ENCODE assay signal across 21 cellular contexts in the genomic region with DNA sequence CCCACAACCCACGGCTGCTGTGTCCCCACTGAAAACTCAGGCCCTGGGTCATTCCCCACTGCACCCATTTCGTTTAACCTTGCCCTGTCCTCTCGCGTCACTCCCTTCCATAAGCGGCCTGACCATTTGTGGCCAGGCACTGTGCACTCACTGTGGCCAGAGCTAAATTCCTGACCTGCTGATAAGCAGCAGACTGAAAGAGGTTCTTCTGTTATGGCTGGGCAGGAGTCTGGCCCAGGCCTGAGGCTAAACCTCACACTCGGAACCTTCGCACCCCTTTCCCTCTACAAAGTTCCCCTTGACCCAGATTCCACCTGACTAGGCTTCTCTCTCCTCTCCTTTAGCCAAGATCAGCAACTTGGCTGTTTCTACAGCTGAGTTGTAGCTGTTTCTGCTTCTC.
A peak's percentile ranks its signal among the peaks of the same experiment; 100 is the strongest.
DNase-seq lines count a peak whose midpoint lies in the region; ATAC-seq and TF ChIP-seq lines count a peak whose summit lies in the region.
"Had no signal": no experiment of that assay in that cellular context is flagged by ENCODE, and none has a peak within 500 bp of the region (broad histone marks: within the 10 kb centered on the region; RNA-seq: fewer than 3 reads in every experiment).

No MANE protein-coding gene starts in this region.

- no peaks in the 10 kb centered on the region for H3K27me3 Mint-ChIP-seq in activated CD8-positive, alpha-beta memory T cell treated with anti-CD3 and anti-CD28 coated beads, Interleukin-2, amount 10 ng/mL, durations not matched to agents 7 days and 5 days
- peaks cover 5% of the 10 kb centered on the region for H3K27me3 Mint-ChIP-seq in H9 (ENCODE audit: low read depth)
- H3K27me3 Mint-ChIP-seq in neural progenitor cell (ENCODE audit: insufficient read depth, low read depth) = peaks cover 3% of the 10 kb centered on the region
- H3K27me3 Mint-ChIP-seq: CD8-positive, alpha-beta memory T cell had no signal

- H3K23me2 ChIP-seq in H9 (ENCODE audit: insufficient read length, low read depth, low read length, poor library complexity, severe bottlenecking) = no peaks in the 10 kb centered on the region

- H3K9me3 ChIP-seq in H9 (ENCODE audit: control insufficient read depth, low read depth, low read length) (no peaks in the 10 kb centered on the region), esophagus muscularis mucosa (no peaks in the 10 kb centered on the region), neural progenitor cell (ENCODE audit: low read depth) (no peaks in the 10 kb centered on the region)
- H3K9me3 ChIP-seq: Peyer's patch, SJSA1 had no signal

- H3K4me3 ChIP-seq in esophagus muscularis mucosa (no peak overlapping the region), neural progenitor cell (no peak overlapping the region)
- H3K4me3 ChIP-seq: Peyer's patch, SJSA1 had no signal

- no peak for TF ChIP-seq EP300 in esophagus muscularis mucosa (IDR thresholded peaks at IDR 0.05)

- H2AK5ac ChIP-seq in H9 (ENCODE audit: insufficient read length, low read length) = no peak overlapping the region

- no peaks in the 10 kb centered on the region for H3K79me2 ChIP-seq in H9 (ENCODE audit: insufficient read depth, low read length)
- H3K79me2 ChIP-seq in neural progenitor cell (ENCODE audit: low read depth) = no peaks in the 10 kb centered on the region

- no peak overlapping the region for H3K18ac ChIP-seq in H9 (ENCODE audit: insufficient read length, low read depth, low read length)

- no peaks in the 10 kb centered on the region for H3K27me3 ChIP-seq in H9 (ENCODE audit: insufficient read depth, low read length)
- H3K27me3 ChIP-seq in esophagus muscularis mucosa = no peaks in the 10 kb centered on the region
- no peaks in the 10 kb centered on the region for H3K27me3 ChIP-seq in neural progenitor cell
- H3K27me3 ChIP-seq: Peyer's patch, SJSA1 had no signal

- no peaks in the 10 kb centered on the region for H3K36me3 ChIP-seq in esophagus muscularis mucosa
- no peaks in the 10 kb centered on the region for H3K36me3 ChIP-seq in neural progenitor cell
- H3K36me3 ChIP-seq: Peyer's patch, SJSA1 had no signal

- H3T11ph ChIP-seq in H9 (ENCODE audit: low read length) = no peak overlapping the region

- no peak overlapping the region for H2BK20ac ChIP-seq in H9 (ENCODE audit: low read depth, low read length, poor library complexity, severe bottlenecking)

- H2AFZ ChIP-seq in H9 (ENCODE audit: low read length) (no peak overlapping the region), neural progenitor cell (replicated peaks) (no peak overlapping the region)

- no peaks in the 10 kb centered on the region for H3F3A ChIP-seq in neural progenitor cell (ENCODE audit: low read depth)

- H4K20me1 ChIP-seq in H9 (ENCODE audit: control insufficient read depth, insufficient read depth, insufficient read length) (no peaks in the 10 kb centered on the region), neural progenitor cell (ENCODE audit: low read depth) (no peaks in the 10 kb centered on the region)

- WGBS in H9 (ENCODE audit: extremely low coverage, insufficient read length, low lambda C conversion rate) = no CpG with 5 or more reads among the region's 7 CpGs
- WGBS in esophagus muscularis mucosa = 74% methylated on average over 7 of the region's 7 CpGs

- CTCF ChIA-PET in activated CD8-positive, alpha-beta memory T cell treated with anti-CD3 and anti-CD28 coated beads, Interleukin-2, amount 10 ng/mL, durations not matched to agents 7 days and 5 days (lab: Charles Lee) = no interaction called here

- H3K27ac ChIP-seq in H9 (ENCODE audit: insufficient read length, low read depth, low read length) (no peak overlapping the region), esophagus muscularis mucosa (replicated peaks in 1 of 4) (no peak overlapping the region), neural progenitor cell (no peak overlapping the region)
- H3K27ac ChIP-seq: C4-2B, KMS-11, Peyer's patch, SJSA1 had no signal

- no peak overlapping the region for H2BK5ac ChIP-seq in H9 (ENCODE audit: insufficient read length, low read length)

- H3K14ac ChIP-seq in H9 (ENCODE audit: insufficient read depth, low read length) = no peak overlapping the region

- no peak overlapping the region for H3K23ac ChIP-seq in H9 (ENCODE audit: insufficient read length, low read depth, low read length)

- no peak overlapping the region for H4K8ac ChIP-seq in H9 (replicated peaks; ENCODE audit: insufficient read length, low read depth, low read length)

- no peak overlapping the region for H3K9ac ChIP-seq in H9 (ENCODE audit: extremely low read depth, insufficient read length, low read length)
- H3K9ac ChIP-seq in neural progenitor cell = no peak overlapping the region
- H3K9ac ChIP-seq: KMS-11 had no signal

- DNase-seq in activated CD8-positive, alpha-beta memory T cell treated with anti-CD3 and anti-CD28 coated beads for 24 hours = peak; percentile 28
- DNase-seq in activated CD8-positive, alpha-beta memory T cell treated with anti-CD3 and anti-CD28 coated beads, Interleukin-2, amount 10 ng/mL, durations not matched to agents 7 days and 5 days = no peak
- DNase-seq in H9 = no peak
- peak; percentile 68 for DNase-seq in esophagus muscularis mucosa (ENCODE audit: extremely low spot score)
- no peak for DNase-seq in neural progenitor cell (ENCODE audit: low spot score)
- DNase-seq in COLO668 (lab: John Stamatoyannopoulos, UW; ENCODE audit: unreplicated experiment) = no peak
- DNase-seq: 8988T; AML-193; CD8-positive, alpha-beta memory T cell; GF-D8; MV-4-11; NCI-H1105 treated with DMSO at 0.1 percent for 48 hours; NCI-H2029 treated with DMSO at 0.1 percent for 48 hours; NCI-H345; NCI-H82; Peyer's patch had no signal

- H3K4me1 ChIP-seq in H9 (ENCODE audit: insufficient read depth, low read length) = no peaks in the 10 kb centered on the region
- H3K4me1 ChIP-seq in esophagus muscularis mucosa = peaks cover 0 to 15% (median 11%) of the 10 kb centered on the region in 4 donors
- H3K4me1 ChIP-seq in neural progenitor cell = no peaks in the 10 kb centered on the region
- H3K4me1 ChIP-seq: Peyer's patch, SJSA1 had no signal

- no peaks in the 10 kb centered on the region for H3K9me3 Mint-ChIP-seq in activated CD8-positive, alpha-beta memory T cell treated with anti-CD3 and anti-CD28 coated beads, Interleukin-2, amount 10 ng/mL, durations not matched to agents 7 days and 5 days (ENCODE audit: low read depth)
- H3K9me3 Mint-ChIP-seq in H9 (peaks cover 0 to 2% of the 10 kb centered on the region in 2 experiments; a peak in 3 of 5 replicates), neural progenitor cell (no peaks in the 10 kb centered on the region)

- no peaks in the 10 kb centered on the region for H3K79me1 ChIP-seq in H9 (ENCODE audit: insufficient read depth, low read depth, low read length, poor library complexity, severe bottlenecking)

- no peak overlapping the region for H3K4me2 ChIP-seq in H9 (ENCODE audit: insufficient read depth, insufficient read length, low read length)
- H3K4me2 ChIP-seq in neural progenitor cell = no peak overlapping the region
- H3K4me2 ChIP-seq: KMS-11 had no signal

- no peaks in the 10 kb centered on the region for H3K4me1 Mint-ChIP-seq in activated CD8-positive, alpha-beta memory T cell treated with anti-CD3 and anti-CD28 coated beads, Interleukin-2, amount 10 ng/mL, durations not matched to agents 7 days and 5 days
- H3K4me1 Mint-ChIP-seq in H9 (no peaks in the 10 kb centered on the region), neural progenitor cell (peaks cover 5% of the 10 kb centered on the region)

- ATAC-seq in activated CD8-positive, alpha-beta memory T cell treated with anti-CD3 and anti-CD28 coated beads, Interleukin-2, amount 10 ng/mL, durations not matched to agents 7 days and 5 days = no peak
- ATAC-seq in HG03139 (IDR thresholded peaks at IDR 0.05; ENCODE audit: unreplicated experiment) (no peak), GM19324 (IDR thresholded peaks at IDR 0.05; ENCODE audit: low FRiP score, unreplicated experiment) (no peak)

- TF ChIP-seq CTCF in H9 (conservative IDR thresholded peaks at IDR 0.05) = no peak
- no peak for TF ChIP-seq CTCF in esophagus muscularis mucosa (IDR thresholded peaks at IDR 0.05)
- TF ChIP-seq CTCF in neural progenitor cell (IDR thresholded peaks at IDR 0.05) = no peak

- H4K5ac ChIP-seq in H9 (ENCODE audit: insufficient read length, low read depth, low read length) = no peak overlapping the region

- H2BK12ac ChIP-seq in H9 (ENCODE audit: insufficient read length, low read depth, low read length) = no peak overlapping the region

- TF ChIP-seq POLR2A in esophagus muscularis mucosa (IDR thresholded peaks at IDR 0.05; ENCODE audit: low read depth) = no peak

- no peak overlapping the region for H2BK120ac ChIP-seq in H9 (ENCODE audit: low read depth, low read length, poor library complexity, severe bottlenecking)

- H3K56ac ChIP-seq in H9 (ENCODE audit: insufficient read length, low read depth, low read length) = no peak overlapping the region

- no peak overlapping the region for H3K27ac Mint-ChIP-seq in activated CD8-positive, alpha-beta memory T cell treated with anti-CD3 and anti-CD28 coated beads, Interleukin-2, amount 10 ng/mL, durations not matched to agents 7 days and 5 days
- peak overlapping the region in 2 of 3 experiments; percentile 34 to 61; a peak in 2 of 7 replicates for H3K27ac Mint-ChIP-seq in H9
- H3K27ac Mint-ChIP-seq in neural progenitor cell = peak overlapping the region; percentile 91

- intact Hi-C loops in esophagus muscularis mucosa (cut with DNase I) = no loop called here

- H4K91ac ChIP-seq in H9 (ENCODE audit: insufficient read length, low read depth, low read length) = no peak overlapping the region

- no peak overlapping the region for H2BK15ac ChIP-seq in H9 (ENCODE audit: low read depth, low read length)

- no peak overlapping the region for H3K4ac ChIP-seq in H9 (ENCODE audit: low read depth, low read length)

- no peaks in the 10 kb centered on the region for H3K36me3 Mint-ChIP-seq in activated CD8-positive, alpha-beta memory T cell treated with anti-CD3 and anti-CD28 coated beads, Interleukin-2, amount 10 ng/mL, durations not matched to agents 7 days and 5 days
- no peaks in the 10 kb centered on the region; a peak in 1 of 7 replicates for H3K36me3 Mint-ChIP-seq in H9 (ENCODE audit: insufficient read depth in 1 of 3, low read depth in 3 of 3)
- no peaks in the 10 kb centered on the region for H3K36me3 Mint-ChIP-seq in neural progenitor cell

- H3K4me3 Mint-ChIP-seq in activated CD8-positive, alpha-beta memory T cell treated with anti-CD3 and anti-CD28 coated beads, Interleukin-2, amount 10 ng/mL, durations not matched to agents 7 days and 5 days = no peak overlapping the region
- peak overlapping the region in 1 of 2 experiments; percentile 43; a peak in 2 of 5 replicates for H3K4me3 Mint-ChIP-seq in H9
- H3K4me3 Mint-ChIP-seq in neural progenitor cell = no peak overlapping the region
- H3K4me3 Mint-ChIP-seq: CD8-positive, alpha-beta memory T cell had no signal

Comparison
In these comparisons a context has a peak if more than half of its experiments do, and no peak if none do; other contexts are left out.
1. DNase-seq: peak in activated CD8-positive, alpha-beta memory T cell treated with anti-CD3 and anti-CD28 coated beads for 24 hours (single experiment) and esophagus muscularis mucosa (single experiment); none in activated CD8-positive, alpha-beta memory T cell treated with anti-CD3 and anti-CD28 coated beads, Interleukin-2, amount 10 ng/mL, durations not matched to agents 7 days and 5 days (single experiment), H9 (single experiment), neural progenitor cell (single experiment) and COLO668 (single experiment).